23 cellular contexts compared by ENCODE assay signal in genomic region chr7:155780884-155781283, GRCh38. TPM values are rescaled to one million over a fixed set of nuclear protein-coding genes. Genes with fewer than 3 reads are reported as not detected.
"Had no signal": no experiment of that assay in that cellular context is flagged by ENCODE, and none has a peak within 500 bp of the region (broad histone marks: within the 10 kb centered on the region; RNA-seq: fewer than 3 reads in every experiment).

No MANE protein-coding gene starts in this region.

- ATAC-seq: gastrocnemius medialis; heart right ventricle; sciatic nerve; stimulated activated naive CD8-positive, alpha-beta T cell treated with anti-CD3 and anti-CD28 coated beads, Interleukin-15, Interleukin-2, amounts not matched to agents 100 U/mL and 50 U/mL, for 24 hours; upper lobe of right lung had no signal

- H3K4me1 Mint-ChIP-seq: mesothelial cell of epicardium, nephron had no signal

- H3K27ac Mint-ChIP-seq: mesothelial cell of epicardium, nephron had no signal

- H3K4me3 Mint-ChIP-seq: mesothelial cell of epicardium, nephron had no signal

- H3K9me3 ChIP-seq: esophagus muscularis mucosa, gastrocnemius medialis, heart right ventricle, neutrophil, testis, tibial nerve, upper lobe of right lung, vagina had no signal

- H3K27ac ChIP-seq: epithelial cell of prostate, esophagus muscularis mucosa, gastrocnemius medialis, heart right ventricle, neutrophil, skin epidermis, testis, tibial nerve, upper lobe of right lung, vagina had no signal

- FAIRE-seq: endometrium, islet of Langerhans had no signal

- H3K27me3 ChIP-seq: esophagus muscularis mucosa, gastrocnemius medialis, heart right ventricle, testis, tibial nerve, upper lobe of right lung, vagina had no signal

- DNase-seq: effector memory CD4-positive, alpha-beta T cell; gastrocnemius medialis; heart right ventricle; hypothalamus; kidney glomerular epithelial cell; mammary epithelial cell; stimulated activated CD4-positive, alpha-beta T cell treated with anti-CD3 and anti-CD28 coated beads, Interleukin-12 subunit alpha, Interleukin-12 subunit beta, amount 100 ng/mL, for 4 hours; stimulated activated naive CD8-positive, alpha-beta T cell treated with anti-CD3 and anti-CD28 coated beads, Interleukin-15, Interleukin-2, amounts not matched to agents 100 U/mL and 50 U/mL, for 24 hours; testis; upper lobe of right lung had no signal

- H3K4me1 ChIP-seq: esophagus muscularis mucosa, gastrocnemius medialis, heart right ventricle, testis, tibial nerve, upper lobe of right lung, vagina had no signal

- H3K9me3 Mint-ChIP-seq: nephron had no signal

- H3K4me3 ChIP-seq: esophagus muscularis mucosa, gastrocnemius medialis, heart right ventricle, skin epidermis, testis, tibial nerve, upper lobe of right lung, vagina had no signal

RNA-seq across cellular contexts. Expression of gene SHH, which starts 31.4 kb away (rescaled TPM):
- total RNA-seq: esophagus muscularis mucosa, fibroblast of villous mesenchyme, gastrocnemius medialis, heart right ventricle, mammary epithelial cell, osteoblast had no signal
- polyA plus RNA-seq: heart right ventricle, mammary epithelial cell had no signal
